ENCODE assay signal across 24 cellular contexts in the genomic region with DNA sequence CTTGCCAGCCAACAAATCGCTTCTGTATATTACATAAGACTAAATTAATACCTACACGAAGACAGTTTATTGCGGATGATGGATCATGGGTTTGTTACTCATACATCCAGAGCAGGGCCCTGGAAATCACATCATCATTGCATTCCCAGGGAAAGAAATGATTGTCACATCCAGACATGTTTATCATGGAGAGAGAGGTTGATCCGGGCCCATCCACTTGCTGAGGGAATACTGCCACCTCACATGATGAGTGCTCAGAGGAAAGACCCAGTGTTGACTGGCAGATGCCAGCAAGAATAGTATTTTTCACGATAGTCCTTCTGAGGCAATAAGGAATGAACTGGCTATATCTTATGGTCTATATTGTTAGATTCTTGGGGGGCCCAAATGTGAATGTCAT.
"Had no signal": no experiment of that assay in that cellular context is flagged by ENCODE, and none has a peak within 500 bp of the region (broad histone marks: within the 10 kb centered on the region; RNA-seq: fewer than 3 reads in every experiment).

No MANE protein-coding gene starts in this region.

- H3K27me3 ChIP-seq: colonic mucosa, dorsolateral prefrontal cortex, esophagus muscularis mucosa, esophagus squamous epithelium, foreskin keratinocyte, gastrocnemius medialis, gastroesophageal sphincter, heart left ventricle had no signal

- H3K4me3 ChIP-seq: colonic mucosa, coronary artery, dorsolateral prefrontal cortex, esophagus muscularis mucosa, esophagus squamous epithelium, gastrocnemius medialis, gastroesophageal sphincter, heart left ventricle had no signal

- H3K4me3 Mint-ChIP-seq: dendritic cell treated with granulocyte-macrophage colony-stimulating factor and Interleukin-4, amounts not matched to agents 40 ng/mL and 50 ng/mL, for 4 days; effector memory CD8-positive, alpha-beta T cell; endodermal cell had no signal

- H3K36me3 ChIP-seq: colonic mucosa, esophagus muscularis mucosa, esophagus squamous epithelium, gastrocnemius medialis, gastroesophageal sphincter, heart left ventricle had no signal

- H3K9me3 ChIP-seq: colonic mucosa, esophagus muscularis mucosa, esophagus squamous epithelium, gastrocnemius medialis, gastroesophageal sphincter, heart left ventricle had no signal

- H3K27me3 Mint-ChIP-seq: dendritic cell treated with granulocyte-macrophage colony-stimulating factor and Interleukin-4, amounts not matched to agents 40 ng/mL and 50 ng/mL, for 4 days; effector memory CD8-positive, alpha-beta T cell had no signal

- H3K4me1 ChIP-seq: colonic mucosa, esophagus muscularis mucosa, esophagus squamous epithelium, foreskin keratinocyte, gastrocnemius medialis, gastroesophageal sphincter, heart left ventricle had no signal

- DNase-seq: colonic mucosa; cortex of kidney; dermis blood vessel endothelial cell; dorsolateral prefrontal cortex; effector CD4-positive, alpha-beta T cell; effector CD8-positive, alpha-beta T cell; effector memory CD4-positive, alpha-beta T cell; effector memory CD8-positive, alpha-beta T cell; endodermal cell; erythroblast; esophagus squamous epithelium; foreskin fibroblast; foreskin keratinocyte; foreskin melanocyte; gastrocnemius medialis; glutamatergic neuron; head of caudate nucleus; heart left ventricle had no signal

- ATAC-seq: effector memory CD8-positive, alpha-beta T cell; esophagus mucosa; foreskin keratinocyte; gastrocnemius medialis; gastroesophageal sphincter; heart left ventricle had no signal

- H3K9me3 Mint-ChIP-seq: dendritic cell treated with granulocyte-macrophage colony-stimulating factor and Interleukin-4, amounts not matched to agents 40 ng/mL and 50 ng/mL, for 4 days had no signal

- H3K27ac Mint-ChIP-seq: dendritic cell treated with granulocyte-macrophage colony-stimulating factor and Interleukin-4, amounts not matched to agents 40 ng/mL and 50 ng/mL, for 4 days; effector memory CD8-positive, alpha-beta T cell; endodermal cell had no signal

- H3K27ac ChIP-seq: colonic mucosa, coronary artery, dorsolateral prefrontal cortex, epithelial cell of prostate, esophagus muscularis mucosa, esophagus squamous epithelium, foreskin keratinocyte, gastrocnemius medialis, gastroesophageal sphincter, heart left ventricle had no signal
